1 cellular context compared by ENCODE assay signal in genomic region chr19:48354332-48354992, GRCh38.
TF ChIP-seq lines count a peak whose summit lies in the region.

No MANE protein-coding gene starts in this region.

TF ChIP-seq in liver, 16 proteins besides CTCF, POLR2A, EP300 and RAD21:
- peak; percentile 15 for TF ChIP-seq NR2F2 (IDR thresholded peaks at IDR 0.05)
- TF ChIP-seq, protein P1, sequence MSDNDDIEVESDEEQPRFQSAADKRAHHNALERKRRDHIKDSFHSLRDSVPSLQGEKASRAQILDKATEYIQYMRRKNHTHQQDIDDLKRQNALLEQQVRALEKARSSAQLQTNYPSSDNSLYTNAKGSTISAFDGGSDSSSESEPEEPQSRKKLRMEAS (IDR thresholded peaks at IDR 0.05) = no peak
